Comparison of ENCODE assay signal across 19 cellular contexts in genomic region chr4:137083571-137083970, GRCh38.
DNase-seq lines count a peak whose midpoint lies in the region; TF ChIP-seq lines count a peak whose summit lies in the region.
"Had no signal": no experiment of that assay in that cellular context is flagged by ENCODE, and none has a peak within 500 bp of the region (broad histone marks: within the 10 kb centered on the region; RNA-seq: fewer than 3 reads in every experiment).

No MANE protein-coding gene starts in this region.

- DNase-seq in AG04450 (ENCODE audit: low read depth, low spot score), result peak; percentile 11
- DNase-seq in adipocyte (ENCODE audit: low read depth), result peak; percentile 38
- DNase-seq in fibroblast of the aortic adventitia (ENCODE audit: low read depth), result peak; percentile 2
- DNase-seq in retinal pigment epithelial cell (ENCODE audit: low read depth), result peak; percentile 4
- DNase-seq in NCI-H2171 (lab: John Stamatoyannopoulos, UW), result no peak
- DNase-seq in CD8-positive, alpha-beta memory T cell, result no peak
- DNase-seq in NCI-H69 (lab: John Stamatoyannopoulos, UW), result no peak
- DNase-seq in NCI-H1436 (lab: John Stamatoyannopoulos, UW), result no peak
- DNase-seq: AML-193; CD4-positive, alpha-beta T cell; DMS79; NCI-H1092; NCI-H1694 treated with DMSO at 0.1 percent for 48 hours; NCI-H748 treated with DMSO at 0.1 percent for 48 hours; PC-9; SK-N-SH had no signal

- no peaks in the 10 kb centered on the region for H3K36me3 ChIP-seq in adipocyte (ENCODE audit: control insufficient read depth, insufficient read depth, low read length, severe bottlenecking)
- H3K36me3 ChIP-seq in CD8-positive, alpha-beta memory T cell (ENCODE audit: insufficient read depth, low read length), result no peaks in the 10 kb centered on the region

- H3K27me3 ChIP-seq in AG04450 (ENCODE audit: control insufficient read depth, insufficient read depth, low read length), result no peaks in the 10 kb centered on the region
- no peaks in the 10 kb centered on the region for H3K27me3 ChIP-seq in adipocyte (replicated peaks; ENCODE audit: control insufficient read depth, insufficient read depth, low read length)
- no peaks in the 10 kb centered on the region for H3K27me3 ChIP-seq in CD8-positive, alpha-beta memory T cell (ENCODE audit: insufficient read depth, low read length, poor library complexity, severe bottlenecking)

- peaks cover 3% of the 10 kb centered on the region for H3K4me1 ChIP-seq in adipocyte (ENCODE audit: control insufficient read depth, insufficient read depth, low read length)
- no peaks in the 10 kb centered on the region for H3K4me1 ChIP-seq in CD8-positive, alpha-beta memory T cell (ENCODE audit: insufficient read depth, low read length)

- no peaks in the 10 kb centered on the region for H3K9me3 ChIP-seq in AG04450 (ENCODE audit: control insufficient read depth, insufficient read depth, low read length)
- no peaks in the 10 kb centered on the region for H3K9me3 ChIP-seq in adipocyte (ENCODE audit: control insufficient read depth, low read length)
- H3K9me3 ChIP-seq in CD8-positive, alpha-beta memory T cell (ENCODE audit: low read length), result no peaks in the 10 kb centered on the region
- H3K9me3 ChIP-seq: SK-N-SH had no signal

- H3K9me3 Mint-ChIP-seq in CD8-positive, alpha-beta memory T cell, result peaks cover 5 to 17% (median 12%) of the 10 kb centered on the region in 5 donors

- H3K4me3 Mint-ChIP-seq in CD8-positive, alpha-beta memory T cell, result no peak overlapping the region
- H3K4me3 Mint-ChIP-seq: CD4-positive, alpha-beta T cell had no signal

- H3K9ac ChIP-seq in adipocyte (ENCODE audit: low read length), result no peak overlapping the region
- H3K9ac ChIP-seq: SK-N-SH had no signal

- no peak overlapping the region for H3K27ac Mint-ChIP-seq in CD8-positive, alpha-beta memory T cell
- H3K27ac Mint-ChIP-seq: CD4-positive, alpha-beta T cell had no signal

- H3K27me3 Mint-ChIP-seq in CD8-positive, alpha-beta memory T cell, result no peaks in the 10 kb centered on the region
- H3K27me3 Mint-ChIP-seq: CD4-positive, alpha-beta T cell had no signal

- no peaks in the 10 kb centered on the region for H3K36me3 Mint-ChIP-seq in CD8-positive, alpha-beta memory T cell

- TF ChIP-seq CTCF in AG04450 (IDR thresholded peaks at IDR 0.05; ENCODE audit: low read depth, low read length), result no peak
- no peak for TF ChIP-seq CTCF in fibroblast of the aortic adventitia (IDR thresholded peaks at IDR 0.05; ENCODE audit: insufficient read depth, low read length)
- no peak for TF ChIP-seq CTCF in retinal pigment epithelial cell (conservative IDR thresholded peaks at IDR 0.05; ENCODE audit: low read depth, low read length)

- no peaks in the 10 kb centered on the region for H3K4me1 Mint-ChIP-seq in CD8-positive, alpha-beta memory T cell

- POLR2A ChIA-PET in AG04450 (lab: Yijun Ruan, JAX), result no interaction called here
- POLR2A ChIA-PET in CD8-positive, alpha-beta memory T cell (lab: Charles Lee), result no interaction called here

- CTCF ChIA-PET in AG04450 (lab: Charles Lee), result interaction anchor here (0.6 to 1.5 kb wide), 2 partner anchors 28 to 40 kb away, joined by 3 to 4 read pairs; no protein-coding TSS in a partner anchor
- CTCF ChIA-PET in CD8-positive, alpha-beta memory T cell (lab: Charles Lee), result no interaction called here

- no peak overlapping the region for H3K27ac ChIP-seq in AG04450 (ENCODE audit: low read depth, low read length)
- H3K27ac ChIP-seq in CD8-positive, alpha-beta memory T cell (ENCODE audit: low read depth, low read length), result no peak overlapping the region
- H3K27ac ChIP-seq: 22Rv1, HL-60, PC-9 had no signal

- H3K4me3 ChIP-seq in AG04450 (ENCODE audit: low read depth, low read length) (no peak overlapping the region), adipocyte (ENCODE audit: low read length) (no peak overlapping the region), fibroblast of the aortic adventitia (ENCODE audit: low read depth, low read length) (no peak overlapping the region), retinal pigment epithelial cell (ENCODE audit: low read length) (no peak overlapping the region)
- H3K4me3 ChIP-seq in CD8-positive, alpha-beta memory T cell (ENCODE audit: low read length), result no peak overlapping the region
- H3K4me3 ChIP-seq: K562, PC-9 had no signal

Comparison
In these comparisons a context has a peak if more than half of its experiments do, and no peak if none do; other contexts are left out.
1. DNase-seq: peak in AG04450 (single experiment), adipocyte (single experiment), fibroblast of the aortic adventitia (single experiment) and retinal pigment epithelial cell (single experiment); none in NCI-H2171 (single experiment), CD8-positive, alpha-beta memory T cell (0 of 5), NCI-H69 (single experiment) and NCI-H1436 (single experiment).